12 cellular contexts compared by ENCODE assay signal in genomic region chr12:41188841-41189394, GRCh38. TPM values are rescaled to one million over a fixed set of nuclear protein-coding genes. Genes with fewer than 3 reads are reported as not detected.
DNase-seq lines count a peak whose midpoint lies in the region; ATAC-seq and TF ChIP-seq lines count a peak whose summit lies in the region.
"Had no signal": no experiment of that assay in that cellular context is flagged by ENCODE, and none has a peak within 500 bp of the region (broad histone marks: within the 10 kb centered on the region; RNA-seq: fewer than 3 reads in every experiment).

No MANE protein-coding gene starts in this region.

- TF ChIP-seq POLR2A in Peyer's patch (IDR thresholded peaks at IDR 0.05): no peak

- H3K4me1 ChIP-seq in ES-I3 (ENCODE audit: insufficient read depth, low read length) (no peaks in the 10 kb centered on the region), Peyer's patch (no peaks in the 10 kb centered on the region), iPS-20b (ENCODE audit: insufficient read depth, low read length) (no peaks in the 10 kb centered on the region; the same call in 1 of the 2 replicates)

- H3K9ac ChIP-seq in ES-I3 (ENCODE audit: low read depth, low read length): peak overlapping the region; percentile 44; the same call in 1 of the 2 replicates
- no peak overlapping the region for H3K9ac ChIP-seq in iPS-20b (ENCODE audit: low read depth, low read length)

- H3K9me3 ChIP-seq in ES-I3 (ENCODE audit: control insufficient read depth, insufficient read depth, low read length) (no peaks in the 10 kb centered on the region), Peyer's patch (no peaks in the 10 kb centered on the region), iPS-20b (ENCODE audit: insufficient read depth, low read depth, low read length) (no peaks in the 10 kb centered on the region)

- H3K36me3 ChIP-seq in ES-I3 (ENCODE audit: insufficient read depth, low read length) (no peaks in the 10 kb centered on the region), Peyer's patch (no peaks in the 10 kb centered on the region), iPS-20b (ENCODE audit: insufficient read depth, low read depth, low read length) (no peaks in the 10 kb centered on the region)

- no peak for TF ChIP-seq CTCF in Peyer's patch (IDR thresholded peaks at IDR 0.05)

- H3K27me3 ChIP-seq in Peyer's patch (no peaks in the 10 kb centered on the region), iPS-20b (ENCODE audit: insufficient read depth, low read length) (peaks cover 58% of the 10 kb centered on the region)

- ATAC-seq in GM21390 (IDR thresholded peaks at IDR 0.05; ENCODE audit: unreplicated experiment) (no peak), GM18867 (IDR thresholded peaks at IDR 0.05; ENCODE audit: unreplicated experiment) (no peak), HG02759 (IDR thresholded peaks at IDR 0.05; ENCODE audit: unreplicated experiment) (no peak)

- peak overlapping the region in 1 of 4 donors; percentile 85 for H3K27ac ChIP-seq in Peyer's patch
- no peak overlapping the region for H3K27ac ChIP-seq in iPS-20b (ENCODE audit: low read length)
- H3K27ac ChIP-seq in skin epidermis: no peak overlapping the region

- no peak for DNase-seq in Peyer's patch
- no peak for DNase-seq in HuH-7 (ENCODE audit: low spot score)
- DNase-seq: central memory CD4-positive, alpha-beta T cell; HFFc6 had no signal

- H3K4me3 ChIP-seq in Peyer's patch (peak overlapping the region in 3 of 4 donors; percentile 20 to 52 (median 34)), iPS-20b (ENCODE audit: low read length) (peak overlapping the region; percentile 61; the same call in 1 of the 2 replicates), skin epidermis (peak overlapping the region in 5 of 7 experiments; percentile 6 to 29 (median 17))

RNA-seq across cellular contexts. Expression of gene PDZRN4, which starts 0.8 kb away (rescaled TPM):
- 10 to 100 TPM in 1 of 4 donors, 1 to 10 TPM in 3; 1.1 to 14.0 (median 4.5) TPM for total RNA-seq in Peyer's patch
- total RNA-seq: HFFc6; NCI-H460; T-helper 1 cell treated with Interleukin-12 subunit alpha and Interleukin-12 subunit beta and Interleukin-4 antibody, amounts not matched to agents 30 ng/mL and 1 ng/mL, for 36 hours had no signal
